Comparison of ENCODE assay signal across 20 cellular contexts in the genomic region with DNA sequence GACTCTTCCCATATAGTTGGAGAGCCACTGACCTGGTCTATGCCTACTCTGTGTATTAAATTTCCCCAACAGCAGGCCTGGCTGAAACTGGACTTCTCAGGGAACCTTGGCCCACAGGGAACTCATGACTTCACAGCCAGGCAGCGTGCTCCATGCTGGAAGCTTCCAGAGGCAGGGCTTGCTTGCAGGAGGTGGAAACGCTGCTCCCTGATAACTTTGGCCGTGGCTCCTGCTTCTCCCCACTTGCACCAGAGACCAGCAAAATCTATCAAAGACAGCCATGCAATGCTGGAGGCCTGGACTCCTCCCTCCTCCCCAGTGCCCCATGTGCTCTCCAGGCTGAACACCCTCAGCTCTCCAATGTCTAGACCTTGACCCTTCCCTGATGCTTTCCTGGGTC.
DNase-seq lines count a peak whose midpoint lies in the region; ATAC-seq, FAIRE-seq and TF ChIP-seq lines count a peak whose summit lies in the region.
"Had no signal": no experiment of that assay in that cellular context is flagged by ENCODE, and none has a peak within 500 bp of the region (broad histone marks: within the 10 kb centered on the region; RNA-seq: fewer than 3 reads in every experiment).

No MANE protein-coding gene starts in this region.

- no peak overlapping the region for H2BK5ac ChIP-seq in H1 (ENCODE audit: low read depth, low read length)

- intact Hi-C loops in HepG2 (cut with micrococcal nuclease; ENCODE audit: unreplicated experiment), result no loop called here
- intact Hi-C loops in right lobe of liver (cut with DNase I), result no loop called here

- TF ChIP-seq RAD21 in HepG2 (CRISPR knock-in tag; IDR thresholded peaks at IDR 0.05) (no peak), H1 (IDR thresholded peaks at IDR 0.05 in 1 of 2, conservative IDR thresholded peaks at IDR 0.05 in 1 of 2; ENCODE audit: low read depth in 2 of 2, low read length in 2 of 2) (no peak)

- no peak overlapping the region for H4K5ac ChIP-seq in H1 (ENCODE audit: insufficient read length, low read depth, low read length)

- H3K56ac ChIP-seq in H1 (replicated peaks; ENCODE audit: insufficient read length, low read depth, low read length), result no peak overlapping the region

- ATAC-seq in HepG2, result no peak; the same call in 2 of the 3 replicates
- ATAC-seq in right lobe of liver, result no peak
- ATAC-seq: HCT116 had no signal

- TF ChIP-seq CTCF in HepG2 (CRISPR knock-in tag; IDR thresholded peaks at IDR 0.05) (no peak), right lobe of liver (IDR thresholded peaks at IDR 0.05) (no peak), H1 (IDR thresholded peaks at IDR 0.05; ENCODE audit: control extremely low read depth in 1 of 3, insufficient read depth in 1 of 3, low read depth in 1 of 3, low read length in 3 of 3) (no peak), coronary artery (IDR thresholded peaks at IDR 0.05) (no peak)

- H3K9ac ChIP-seq in HepG2 (ENCODE audit: insufficient read depth, low read depth, low read length) (no peak overlapping the region), Karpas-422 (ENCODE audit: low read length) (no peak overlapping the region), H1 (replicated peaks in 1 of 4; ENCODE audit: extremely low read depth in 1 of 4, low read depth in 3 of 4, low read length in 3 of 4) (no peak overlapping the region)

- peaks cover under 1% of the 10 kb centered on the region; the same call in 1 of the 2 replicates for H3K23me2 ChIP-seq in H1 (ENCODE audit: low read depth, low read length)

- no peaks in the 10 kb centered on the region for H3K9me3 ChIP-seq in HepG2 (ENCODE audit: low read length)
- H3K9me3 ChIP-seq in right lobe of liver, result no peaks in the 10 kb centered on the region
- no peaks in the 10 kb centered on the region for H3K9me3 ChIP-seq in Karpas-422 (ENCODE audit: low read length)
- H3K9me3 ChIP-seq in H1 (ENCODE audit: insufficient read depth in 2 of 2, low read depth in 1 of 2, low read length in 1 of 2), result no peaks in the 10 kb centered on the region
- H3K9me3 ChIP-seq: BE2C had no signal

- H3K9me2 ChIP-seq in Karpas-422 (replicated peaks; ENCODE audit: insufficient read depth, low read length), result no peaks in the 10 kb centered on the region

- H4K91ac ChIP-seq in H1 (replicated peaks; ENCODE audit: insufficient read length, low read length), result no peak overlapping the region

- H2AK5ac ChIP-seq in H1 (ENCODE audit: low read depth, low read length), result no peak overlapping the region

- no CpG with 5 or more reads among the region's 3 CpGs for WGBS in HepG2 (ENCODE audit: low lambda C conversion rate)
- WGBS in right lobe of liver (ENCODE audit: insufficient coverage, low coverage, low lambda C conversion rate, missing lambda C conversion rate), result no CpG with 5 or more reads among the region's 3 CpGs
- 91% methylated on average over 3 of the region's 3 CpGs; no CpG with 5 or more reads in 1 of the 2 experiments for WGBS in H1 (ENCODE audit: extremely low coverage in 1 of 2, insufficient coverage in 1 of 2, insufficient read length in 1 of 2, insufficient replicate concordance in 2 of 2, low coverage in 1 of 2, low lambda C conversion rate in 2 of 2, missing lambda C conversion rate in 1 of 2), 2 experiments

- H3K14ac ChIP-seq in H1 (ENCODE audit: insufficient read length), result no peak overlapping the region

- H3K27me3 ChIP-seq in HepG2 (ENCODE audit: control insufficient read depth in 1 of 2, insufficient read depth in 2 of 2, low read length in 2 of 2), result peaks cover 1 to 5% of the 10 kb centered on the region in 2 experiments; a peak in 1 of 5 replicates
- no peaks in the 10 kb centered on the region for H3K27me3 ChIP-seq in right lobe of liver
- H3K27me3 ChIP-seq in Karpas-422 (ENCODE audit: low read length), result no peaks in the 10 kb centered on the region
- H3K27me3 ChIP-seq in H1 (replicated peaks in 1 of 4; ENCODE audit: control insufficient read depth in 3 of 4, extremely low read depth in 1 of 4, insufficient read depth in 3 of 4, low read length in 3 of 4), result no peaks in the 10 kb centered on the region

- no peak for DNase-seq in HepG2 (ENCODE audit: low spot score)
- DNase-seq in right lobe of liver, result no peak
- DNase-seq in Karpas-422, result no peak
- DNase-seq in H1 (ENCODE audit: low read depth in 1 of 2, low spot score in 2 of 2), result no peak
- DNase-seq in cerebellar cortex (ENCODE audit: low spot score), result no peak
- DNase-seq in coronary artery (ENCODE audit: low spot score), result no peak
- no peak for DNase-seq in GM12891 (ENCODE audit: insufficient read length, low spot score)
- DNase-seq: ACHN; BE2C; CD4-positive, alpha-beta memory T cell; DMS153; DMS79; GDM1; H7; HFFc6 had no signal

- BruUV-seq in HepG2 (replicated peaks; lab: Mats Ljungman, UMichigan), result no TSS peak

- FAIRE-seq in HepG2 (lab: Jason Lieb, UNC), result no peak
- FAIRE-seq in H1 (lab: Jason Lieb, UNC), result no peak
- FAIRE-seq in GM12891 (lab: Jason Lieb, UNC), result no peak
- FAIRE-seq: A204.1, HTR-8/SVneo had no signal

- H3K4me1 ChIP-seq in HepG2 (ENCODE audit: insufficient read depth, low read length), result no peaks in the 10 kb centered on the region
- no peaks in the 10 kb centered on the region for H3K4me1 ChIP-seq in right lobe of liver
- H3K4me1 ChIP-seq in Karpas-422 (ENCODE audit: low read length), result peaks cover 22% of the 10 kb centered on the region
- H3K4me1 ChIP-seq in H1 (replicated peaks in 1 of 4; ENCODE audit: control insufficient read depth in 3 of 4, insufficient read depth in 4 of 4, low read length in 3 of 4), result no peaks in the 10 kb centered on the region
- H3K4me1 ChIP-seq: BE2C had no signal

- peak overlapping the region; percentile 66; the same call in 1 of the 2 replicates for H4K8ac ChIP-seq in H1 (ENCODE audit: extremely low read depth, insufficient read depth, low read length)

- H4K20me1 ChIP-seq in HepG2 (ENCODE audit: insufficient read depth, low read length) (no peaks in the 10 kb centered on the region), Karpas-422 (ENCODE audit: insufficient read depth, low read depth, low read length) (no peaks in the 10 kb centered on the region), H1 (replicated peaks in 1 of 2; ENCODE audit: control insufficient read depth in 1 of 2, insufficient read depth in 2 of 2, low read length in 2 of 2) (no peaks in the 10 kb centered on the region)

- no peak overlapping the region for H2BK12ac ChIP-seq in H1 (ENCODE audit: low read depth, low read length)

- no peak overlapping the region; the same call in 1 of the 2 replicates for H2BK15ac ChIP-seq in H1 (ENCODE audit: low read length)

- H3K27ac ChIP-seq in HepG2 (ENCODE audit: extremely low read length, insufficient read depth, low read length), result no peak overlapping the region
- no peak overlapping the region for H3K27ac ChIP-seq in right lobe of liver
- no peak overlapping the region for H3K27ac ChIP-seq in Karpas-422 (ENCODE audit: low read length)
- no peak overlapping the region for H3K27ac ChIP-seq in H1 (ENCODE audit: low read depth, low read length)
- H3K27ac ChIP-seq in temporal lobe (ENCODE audit: low read depth, low read length), result peak overlapping the region; percentile 47
- no peak overlapping the region for H3K27ac ChIP-seq in coronary artery

- no peak overlapping the region for H2AFZ ChIP-seq in HepG2 (ENCODE audit: low read length)
- peak overlapping the region; percentile 34; the same call in 1 of the 2 replicates for H2AFZ ChIP-seq in Karpas-422 (ENCODE audit: low read length)
- H2AFZ ChIP-seq in H1 (ENCODE audit: low read length), result no peak overlapping the region
- H2AFZ ChIP-seq: GM23338 had no signal

- H3K4me2 ChIP-seq in HepG2 (ENCODE audit: low read depth, low read length), result no peak overlapping the region
- peak overlapping the region; percentile 23 for H3K4me2 ChIP-seq in Karpas-422 (ENCODE audit: low read depth, low read length, poor library complexity, severe bottlenecking)
- no peak overlapping the region for H3K4me2 ChIP-seq in H1 (ENCODE audit: insufficient read depth in 1 of 2, low read depth in 2 of 2, low read length in 2 of 2)
- H3K4me2 ChIP-seq: GM23338 had no signal

- H3K79me1 ChIP-seq in H1 (ENCODE audit: low read depth, low read length), result no peaks in the 10 kb centered on the region

- no peak overlapping the region for H3K18ac ChIP-seq in H1 (ENCODE audit: extremely low read depth, low read length)

- H3K23ac ChIP-seq in H1 (ENCODE audit: insufficient read length), result no peak overlapping the region

- POLR2A ChIA-PET in HepG2 (lab: Yijun Ruan, JAX) (no interaction called here), H1 (lab: Charles Lee; ENCODE audit: partially characterized antibody) (no interaction called here)

- H2BK20ac ChIP-seq in H1 (ENCODE audit: low read length), result no peak overlapping the region

- H3K36me3 ChIP-seq in HepG2 (replicated peaks in 1 of 2; ENCODE audit: control insufficient read depth in 1 of 2, insufficient read depth in 2 of 2, low read length in 2 of 2) (no peaks in the 10 kb centered on the region), right lobe of liver (no peaks in the 10 kb centered on the region), Karpas-422 (ENCODE audit: insufficient read depth, low read length) (no peaks in the 10 kb centered on the region), H1 (ENCODE audit: control insufficient read depth in 2 of 4, insufficient read depth in 4 of 4, low read length in 3 of 4) (no peaks in the 10 kb centered on the region)
- H3K36me3 ChIP-seq: BE2C had no signal

- H3K79me2 ChIP-seq in HepG2 (ENCODE audit: insufficient read depth, low read length) (no peaks in the 10 kb centered on the region), Karpas-422 (ENCODE audit: low read length) (no peaks in the 10 kb centered on the region), H1 (ENCODE audit: control insufficient read depth in 1 of 2, insufficient read depth in 2 of 2, low read length in 2 of 2) (no peaks in the 10 kb centered on the region)

- CTCF ChIA-PET in HepG2 (lab: Yijun Ruan, JAX; ENCODE audit: low intra/inter-chr PET ratio, low total read pairs) (no interaction called here), H1 (lab: Charles Lee; ENCODE audit: partially characterized antibody) (interaction anchor here (0.9 to 1.6 kb wide), 3 partner anchors 106 to 162 kb away, joined by 3 to 4 read pairs (median 3); no protein-coding TSS in a partner anchor)

- no peak overlapping the region for H2BK120ac ChIP-seq in H1 (replicated peaks; ENCODE audit: low read depth, low read length)

- H3K4ac ChIP-seq in H1 (replicated peaks; ENCODE audit: insufficient read length, low read depth, low read length), result no peak overlapping the region

- TF ChIP-seq POLR2A in HepG2 (IDR thresholded peaks at IDR 0.05; ENCODE audit: insufficient read depth in 1 of 2, low read depth in 2 of 2, low read length in 2 of 2) (no peak), right lobe of liver (IDR thresholded peaks at IDR 0.05) (no peak), H1 (IDR thresholded peaks at IDR 0.05; ENCODE audit: control extremely low read depth in 1 of 2, low read depth in 2 of 2, low read length in 2 of 2) (no peak), GM12891 (IDR thresholded peaks at IDR 0.05; ENCODE audit: low read depth, low read length) (no peak)

- in situ Hi-C loops in HepG2 (cut with HindIII; ENCODE audit: extremely low pct_ligation_motif_present, low pct_unique_long_range_greater_than_20kb), result no loop called here

- H3K4me3 ChIP-seq in HepG2 (replicated peaks in 1 of 3; ENCODE audit: insufficient read depth in 1 of 3, low read depth in 2 of 3, low read length in 3 of 3), result no peak overlapping the region
- no peak overlapping the region for H3K4me3 ChIP-seq in right lobe of liver
- no peak overlapping the region for H3K4me3 ChIP-seq in Karpas-422 (ENCODE audit: low read length)
- H3K4me3 ChIP-seq in H1 (ENCODE audit: extremely low read depth in 1 of 4, insufficient read depth in 2 of 4, low read depth in 3 of 4, low read length in 4 of 4), result no peak overlapping the region
- no peak overlapping the region for H3K4me3 ChIP-seq in coronary artery
- H3K4me3 ChIP-seq: GM23338 had no signal

- TF ChIP-seq EP300 in HepG2 (IDR thresholded peaks at IDR 0.05; ENCODE audit: low read depth in 2 of 2, low read length in 2 of 2), result no peak
- no peak for TF ChIP-seq EP300 in HepG2 (CRISPR knock-in tag; IDR thresholded peaks at IDR 0.05; ENCODE audit: borderline replicate concordance)
- TF ChIP-seq EP300 in H1 (IDR thresholded peaks at IDR 0.05; ENCODE audit: borderline replicate concordance in 1 of 2, low read depth in 2 of 2, low read length in 2 of 2), result no peak
